Comparison of ENCODE assay signal across 7 cellular contexts in the genomic region with DNA sequence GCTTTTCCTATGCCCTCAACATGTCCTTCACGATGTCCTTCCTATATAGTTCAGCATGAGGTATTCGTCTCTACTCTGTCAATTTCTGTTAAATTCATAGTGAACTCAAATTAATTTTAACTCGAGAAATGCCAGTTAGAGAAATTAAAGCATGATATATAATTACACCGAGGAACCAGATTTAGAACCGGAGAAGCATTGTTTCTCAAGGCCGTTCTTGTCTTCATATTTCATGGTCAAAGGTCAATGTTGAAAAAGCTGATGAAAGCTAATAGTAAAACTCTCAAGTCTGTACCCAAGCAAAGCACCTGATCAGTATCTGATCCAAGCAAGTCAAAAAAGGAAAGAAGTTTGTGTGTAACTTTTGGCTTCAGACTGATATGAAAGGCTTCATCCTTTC.
"Had no signal": no experiment of that assay in that cellular context is flagged by ENCODE, and none has a peak within 500 bp of the region (broad histone marks: within the 10 kb centered on the region; RNA-seq: fewer than 3 reads in every experiment).

No MANE protein-coding gene starts in this region.

- ATAC-seq: GM12878 had no signal

- H3K4me3 ChIP-seq: GM12878 had no signal

- FAIRE-seq: G401.6, GM12878, GM12891, GM12892, GM19239 had no signal

- DNase-seq: GDM1, GF-D8 had no signal
